Comparison of ENCODE assay signal across 8 cellular contexts in genomic region chr10:28302012-28302667, GRCh38. TPM values are rescaled to one million over a fixed set of nuclear protein-coding genes. Genes with fewer than 3 reads are reported as not detected.
DNase-seq lines count a peak whose midpoint lies in the region; ATAC-seq and TF ChIP-seq lines count a peak whose summit lies in the region.

No MANE protein-coding gene starts in this region.

- no peak overlapping the region for H3K27ac Mint-ChIP-seq in endodermal cell
- no peak overlapping the region for H3K27ac Mint-ChIP-seq in natural killer cell treated with Interleukin-12 subunit alpha and Interleukin-12 subunit beta and Interleukin-15 and Interleukin-18, amount 100 ng/mL, for 72 hours

- intact Hi-C loops in heart right ventricle (cut with DNase I) = loop anchor here in 8 of 10 donors (2.0 to 5.0 kb wide), 5 partner anchors 75 to 83 kb away; no protein-coding TSS in a partner anchor
- intact Hi-C loops in left ventricle myocardium superior (cut with micrococcal nuclease) = loop anchor here (5.0 kb wide), 1 partner anchor 80 kb away; no protein-coding TSS in a partner anchor
- intact Hi-C loops in OCI-LY7 (cut with micrococcal nuclease; ENCODE audit: unreplicated experiment) = loop anchor here (1.0 to 5.0 kb wide), 6 partner anchors 20 to 125 kb away; no protein-coding TSS in a partner anchor

- no peaks in the 10 kb centered on the region for H3K9me3 ChIP-seq in heart right ventricle
- H3K9me3 ChIP-seq in OCI-LY7 (ENCODE audit: low read length) = no peaks in the 10 kb centered on the region
- H3K9me3 ChIP-seq in endodermal cell (ENCODE audit: control insufficient read depth, low read length) = no peaks in the 10 kb centered on the region

- H3K4me3 ChIP-seq in heart right ventricle (peak overlapping the region; percentile 39 to 98 (median 89)), OCI-LY7 (ENCODE audit: low read depth, low read length, poor library complexity, severe bottlenecking) (peak overlapping the region; percentile 73), endodermal cell (ENCODE audit: low read length) (peak overlapping the region; percentile 86)

- H3K4me3 Mint-ChIP-seq in endodermal cell = peak overlapping the region; percentile 70
- peak overlapping the region; percentile 46 for H3K4me3 Mint-ChIP-seq in natural killer cell treated with Interleukin-12 subunit alpha and Interleukin-12 subunit beta and Interleukin-15 and Interleukin-18, amount 100 ng/mL, for 72 hours

- H2AFZ ChIP-seq in OCI-LY7 (ENCODE audit: low read length) = peak overlapping the region; percentile 26; the same call in 1 of the 2 replicates

- H3K36me3 ChIP-seq in heart right ventricle (no peaks in the 10 kb centered on the region), OCI-LY7 (ENCODE audit: insufficient read depth, low read length) (no peaks in the 10 kb centered on the region), endodermal cell (ENCODE audit: control insufficient read depth, insufficient read depth, low read length) (no peaks in the 10 kb centered on the region)

- ATAC-seq in heart right ventricle (peak in 2 of 8 donors; percentile 2 to 14), left ventricle myocardium superior (no peak), GM19351 (IDR thresholded peaks at IDR 0.05; ENCODE audit: unreplicated experiment) (no peak)
- ATAC-seq in natural killer cell treated with Interleukin-12 subunit alpha and Interleukin-12 subunit beta and Interleukin-15 and Interleukin-18, amount 100 ng/mL, for 72 hours = no peak

- TF ChIP-seq CTCF in heart right ventricle (IDR thresholded peaks at IDR 0.05) (no peak), OCI-LY7 (conservative IDR thresholded peaks at IDR 0.05; ENCODE audit: low read length) (no peak), endodermal cell (conservative IDR thresholded peaks at IDR 0.05) (no peak)

- no peaks in the 10 kb centered on the region for H3K36me3 Mint-ChIP-seq in endodermal cell (ENCODE audit: low read depth)
- no peaks in the 10 kb centered on the region for H3K36me3 Mint-ChIP-seq in natural killer cell treated with Interleukin-12 subunit alpha and Interleukin-12 subunit beta and Interleukin-15 and Interleukin-18, amount 100 ng/mL, for 72 hours

- H3K27me3 Mint-ChIP-seq in endodermal cell (ENCODE audit: insufficient read depth) = peaks cover 81% of the 10 kb centered on the region
- H3K27me3 Mint-ChIP-seq in natural killer cell treated with Interleukin-12 subunit alpha and Interleukin-12 subunit beta and Interleukin-15 and Interleukin-18, amount 100 ng/mL, for 72 hours = peaks cover 10 to 20% of the 10 kb centered on the region in 2 donors

- DNase-seq in heart right ventricle (peak in 1 of 2 donors; percentile 42), left ventricle myocardium superior (no peak), OCI-LY7 (ENCODE audit: low spot score) (no peak), endodermal cell (no peak)
- no peak for DNase-seq in natural killer cell treated with Interleukin-12 subunit alpha and Interleukin-12 subunit beta and Interleukin-15 and Interleukin-18, amount 100 ng/mL, for 72 hours (ENCODE audit: low spot score)
- no peak for DNase-seq in activated CD4-positive, CD25-positive, alpha-beta regulatory T cell (lab: John Stamatoyannopoulos, UW)
- DNase-seq in effector CD4-positive, alpha-beta T cell = no peak

- no peaks in the 10 kb centered on the region for H3K9me3 Mint-ChIP-seq in endodermal cell
- no peaks in the 10 kb centered on the region for H3K9me3 Mint-ChIP-seq in natural killer cell treated with Interleukin-12 subunit alpha and Interleukin-12 subunit beta and Interleukin-15 and Interleukin-18, amount 100 ng/mL, for 72 hours

- peak overlapping the region; percentile 83 for H3K4me2 ChIP-seq in OCI-LY7 (ENCODE audit: low read length)

- POLR2A ChIA-PET in OCI-LY7 (lab: Charles Lee) = interaction anchor here (0.6 to 3.8 kb wide), 8 partner anchors 9 to 91 kb away, joined by 3 to 35 read pairs (median 4); no protein-coding TSS in a partner anchor

- H4K20me1 ChIP-seq in OCI-LY7 (ENCODE audit: insufficient read depth, low read length) = no peaks in the 10 kb centered on the region

- no TSS peak for BruUV-seq in OCI-LY7 (replicated peaks; lab: Mats Ljungman, UMichigan)

- H3K27ac ChIP-seq in heart right ventricle = peak overlapping the region; percentile 64 to 90 (median 84)
- peak overlapping the region; percentile 58 for H3K27ac ChIP-seq in OCI-LY7 (ENCODE audit: low read depth, low read length, poor library complexity, severe bottlenecking)
- H3K27ac ChIP-seq in endodermal cell (ENCODE audit: low read depth, low read length) = no peak overlapping the region

- H3K79me2 ChIP-seq in OCI-LY7 (ENCODE audit: insufficient read depth, low read depth, low read length) = peaks cover 30% of the 10 kb centered on the region; the same call in 1 of the 2 replicates

- CTCF ChIA-PET in OCI-LY7 (lab: Charles Lee; ENCODE audit: unreplicated experiment) = interaction anchor here (0.5 to 2.8 kb wide), 3 partner anchors 13 to 79 kb away, joined by 3 to 28 read pairs (median 6); no protein-coding TSS in a partner anchor

- peaks cover 12% of the 10 kb centered on the region for H3K4me1 Mint-ChIP-seq in endodermal cell
- peaks cover 22 to 24% of the 10 kb centered on the region in 2 donors for H3K4me1 Mint-ChIP-seq in natural killer cell treated with Interleukin-12 subunit alpha and Interleukin-12 subunit beta and Interleukin-15 and Interleukin-18, amount 100 ng/mL, for 72 hours (ENCODE audit: low read depth in 2 of 2)

- peak overlapping the region; percentile 45 for H3K9ac ChIP-seq in endodermal cell (ENCODE audit: extremely low read depth, low read length, poor library complexity, severe bottlenecking)

- H3K27me3 ChIP-seq in heart right ventricle = peaks cover 0 to 21% (median 11%) of the 10 kb centered on the region in 7 donors
- peaks cover 78% of the 10 kb centered on the region for H3K27me3 ChIP-seq in endodermal cell (ENCODE audit: control insufficient read depth, insufficient read depth, low read length, poor library complexity, severe bottlenecking)

- 2 to 3% methylated on average over 28 to 30 of the region's 30 CpGs for WGBS in heart right ventricle, 2 donors
- WGBS in endodermal cell (ENCODE audit: insufficient coverage in 1 of 2, insufficient read length in 1 of 2), 2 experiments = 0 to 1% methylated on average over 5 to 29 of the region's 30 CpGs

- H3K4me1 ChIP-seq in heart right ventricle (peaks cover 0 to 32% (median 9%) of the 10 kb centered on the region in 9 donors), OCI-LY7 (ENCODE audit: insufficient read depth, low read length, poor library complexity, severe bottlenecking) (peaks cover 59% of the 10 kb centered on the region), endodermal cell (ENCODE audit: control insufficient read depth, insufficient read depth, low read length) (no peaks in the 10 kb centered on the region)

- no peaks in the 10 kb centered on the region for H3K9me2 ChIP-seq in OCI-LY7 (ENCODE audit: insufficient read depth, low read length)

RNA-seq across cellular contexts. Expression of gene MPP7, which starts 0.7 kb away (rescaled TPM):
- 10 to 100 TPM; 10.4 to 20.0 (median 15.1) TPM for total RNA-seq in heart right ventricle
- polyA plus RNA-seq in heart right ventricle = 1 to 10 TPM; 3.1 to 3.5 TPM
- total RNA-seq in left ventricle myocardium superior = 15.3 TPM
- total RNA-seq in OCI-LY7 (2014; rRNA removed; shearing (Covaris generic)) = 15.0 and 20.4 TPM in 2 replicates
- 19.6 and 26.4 TPM in 2 replicates for total RNA-seq in OCI-LY7 (2022)
- 1 to 10 TPM; 5.5 to 7.7 TPM for total RNA-seq in endodermal cell
- polyA plus RNA-seq in endodermal cell (2013, experiment 1 of 2) = 3.5 TPM
- 3.4 TPM for polyA plus RNA-seq in endodermal cell (2013, experiment 2 of 2)
- 1 to 10 TPM; 1.7 to 2.7 TPM for total RNA-seq in natural killer cell treated with Interleukin-12 subunit alpha and Interleukin-12 subunit beta and Interleukin-15 and Interleukin-18, amount 100 ng/mL, for 72 hours
